In genomic region chr3:111851511-111851954, GRCh38 we compare ENCODE assay signal across 2 cellular contexts.
TF ChIP-seq lines count a peak whose summit lies in the region.

No MANE protein-coding gene starts in this region.

TF ChIP-seq in A549, 52 proteins besides CTCF, POLR2A, EP300 and RAD21 (continued from another document):
- TF ChIP-seq CBX8 (IDR thresholded peaks at IDR 0.05) (no peak), ELK1 (IDR thresholded peaks at IDR 0.05; ENCODE audit: low read depth, low read length) (no peak), GATA3 (IDR thresholded peaks at IDR 0.05; ENCODE audit: borderline replicate concordance) (no peak), CHD4 (IDR thresholded peaks at IDR 0.05; ENCODE audit: borderline replicate concordance) (no peak), ZNF302 (CRISPR knock-in tag; IDR thresholded peaks at IDR 0.05) (no peak), PHF8 (IDR thresholded peaks at IDR 0.05; ENCODE audit: borderline replicate concordance, low read depth) (no peak), PBX3 (IDR thresholded peaks at IDR 0.05) (no peak), CBX2 (IDR thresholded peaks at IDR 0.05; ENCODE audit: borderline replicate concordance, low read depth) (no peak), SMC3 (IDR thresholded peaks at IDR 0.05) (no peak), HDAC2 (IDR thresholded peaks at IDR 0.05) (no peak), RFX5 (IDR thresholded peaks at IDR 0.05) (no peak), CHD2 (IDR thresholded peaks at IDR 0.05; ENCODE audit: low read length, partially characterized antibody) (no peak), HEYL (CRISPR knock-in tag; IDR thresholded peaks at IDR 0.05) (no peak), POLR2AphosphoS2 (conservative IDR thresholded peaks at IDR 0.05; ENCODE audit: low read length) (no peak)
- TF ChIP-seq, protein P1, sequence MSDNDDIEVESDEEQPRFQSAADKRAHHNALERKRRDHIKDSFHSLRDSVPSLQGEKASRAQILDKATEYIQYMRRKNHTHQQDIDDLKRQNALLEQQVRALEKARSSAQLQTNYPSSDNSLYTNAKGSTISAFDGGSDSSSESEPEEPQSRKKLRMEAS (IDR thresholded peaks at IDR 0.05): no peak
- TF ChIP-seq, protein P2, sequence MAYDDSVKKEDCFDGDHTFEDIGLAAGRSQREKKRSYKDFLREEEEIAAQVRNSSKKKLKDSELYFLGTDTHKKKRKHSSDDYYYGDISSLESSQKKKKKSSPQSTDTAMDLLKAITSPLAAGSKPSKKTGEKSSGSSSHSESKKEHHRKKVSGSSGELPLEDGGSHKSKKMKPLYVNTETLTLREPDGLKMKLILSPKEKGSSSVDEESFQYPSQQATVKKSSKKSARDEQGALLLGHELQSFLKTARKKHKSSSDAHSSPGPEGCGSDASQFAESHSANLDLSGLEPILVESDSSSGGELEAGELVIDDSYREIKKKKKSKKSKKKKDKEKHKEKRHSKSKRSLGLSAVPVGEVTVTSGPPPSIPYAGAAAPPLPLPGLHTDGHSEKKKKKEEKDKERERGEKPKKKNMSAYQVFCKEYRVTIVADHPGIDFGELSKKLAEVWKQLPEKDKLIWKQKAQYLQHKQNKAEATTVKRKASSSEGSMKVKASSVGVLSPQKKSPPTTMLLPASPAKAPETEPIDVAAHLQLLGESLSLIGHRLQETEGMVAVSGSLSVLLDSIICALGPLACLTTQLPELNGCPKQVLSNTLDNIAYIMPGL (CRISPR knock-in tag; IDR thresholded peaks at IDR 0.05; ENCODE audit: borderline replicate concordance): no peak

TF ChIP-seq in IMR-90, 13 proteins besides CTCF, POLR2A, EP300 and RAD21 (continued from another document):
- TF ChIP-seq BHLHE40 (IDR thresholded peaks at IDR 0.05; ENCODE audit: low read depth, low read length) (no peak), MXI1 (IDR thresholded peaks at IDR 0.05; ENCODE audit: borderline replicate concordance, low read depth, low read length) (no peak)
TF ChIP-seq in IMR-90: peak in this region for 1.
